25 cellular contexts compared by ENCODE assay signal in the genomic region with DNA sequence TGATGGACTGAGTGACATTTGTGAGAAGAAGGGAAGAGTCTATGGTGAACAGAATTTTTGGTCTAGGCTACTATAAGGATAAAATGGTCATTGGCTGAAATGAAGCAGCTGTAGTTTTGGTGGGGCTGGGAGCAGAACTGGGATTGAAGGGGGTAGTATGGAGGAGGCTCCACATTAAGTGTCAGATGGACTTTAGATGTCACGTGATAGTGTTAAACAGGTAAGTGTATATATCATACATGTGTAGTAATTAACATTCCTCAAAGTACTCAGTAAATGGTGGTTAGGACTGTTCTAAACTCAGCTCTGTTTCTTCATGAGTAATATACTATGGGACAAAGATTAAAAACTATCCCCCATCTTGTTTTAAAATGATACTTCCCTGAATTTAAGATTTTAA.
DNase-seq lines count a peak whose midpoint lies in the region; ATAC-seq, FAIRE-seq and TF ChIP-seq lines count a peak whose summit lies in the region.
"Had no signal": no experiment of that assay in that cellular context is flagged by ENCODE, and none has a peak within 500 bp of the region (broad histone marks: within the 10 kb centered on the region; RNA-seq: fewer than 3 reads in every experiment).

No MANE protein-coding gene starts in this region.

- no peak overlapping the region for H3K4me3 Mint-ChIP-seq in neural progenitor cell
- H3K4me3 Mint-ChIP-seq in activated T-helper 1 cell treated with anti-CD3 and anti-CD28 coated beads, Interleukin-12 subunit alpha, Interleukin-12 subunit beta, Interleukin-2, Interleukin-4 antibody, amounts not matched to agents 30 ng/mL and 10 ng/mL and 1 ng/mL, durations not matched to agents 14 hours and 24 hours and 36 hours: no peak overlapping the region
- H3K4me3 Mint-ChIP-seq: CD14-positive monocyte; CD4-positive, alpha-beta memory T cell; CD4-positive, CD25-positive, alpha-beta regulatory T cell; CD8-positive, alpha-beta memory T cell had no signal

- H3K27ac ChIP-seq in GM12878 (ENCODE audit: control insufficient read depth, insufficient read depth): no peak overlapping the region
- no peak overlapping the region for H3K27ac ChIP-seq in K562 (ENCODE audit: extremely low read depth, low read depth, low read length)
- H3K27ac ChIP-seq in neural progenitor cell: no peak overlapping the region
- H3K27ac ChIP-seq in gastrocnemius medialis: no peak overlapping the region
- H3K27ac ChIP-seq: BLaER1 had no signal

- no peaks in the 10 kb centered on the region for H3K9me3 Mint-ChIP-seq in neural progenitor cell
- peaks cover 3% of the 10 kb centered on the region for H3K9me3 Mint-ChIP-seq in activated T-helper 1 cell treated with anti-CD3 and anti-CD28 coated beads, Interleukin-12 subunit alpha, Interleukin-12 subunit beta, Interleukin-2, Interleukin-4 antibody, amounts not matched to agents 30 ng/mL and 10 ng/mL and 1 ng/mL, durations not matched to agents 14 hours and 24 hours and 36 hours

- H3K4me3 ChIP-seq in GM12878: no peak overlapping the region
- no peak overlapping the region for H3K4me3 ChIP-seq in K562
- no peak overlapping the region for H3K4me3 ChIP-seq in neural progenitor cell
- no peak overlapping the region for H3K4me3 ChIP-seq in gastrocnemius medialis
- H3K4me3 ChIP-seq: BLaER1 had no signal

- H4K20me1 ChIP-seq in GM12878 (ENCODE audit: control insufficient read depth, insufficient read depth) (no peaks in the 10 kb centered on the region), K562 (replicated peaks; ENCODE audit: control insufficient read depth, insufficient read depth, low read length) (no peaks in the 10 kb centered on the region), neural progenitor cell (ENCODE audit: low read depth) (no peaks in the 10 kb centered on the region)
- H4K20me1 ChIP-seq: BLaER1 had no signal

- ATAC-seq in GM12878 (no peak), K562 (no peak), gastrocnemius medialis (no peak)

- H2AFZ ChIP-seq in GM12878 (ENCODE audit: control insufficient read depth, low read depth, low read length) (no peak overlapping the region), K562 (ENCODE audit: low read depth, low read length) (no peak overlapping the region), neural progenitor cell (replicated peaks) (peak overlapping the region; percentile 22)

- CTCF ChIA-PET in GM12878 (lab: Yijun Ruan, JAX): no interaction called here
- CTCF ChIA-PET in K562 (lab: Yijun Ruan, JAX; ENCODE audit: low intra/inter-chr PET ratio): no interaction called here

- H3K9me3 ChIP-seq in GM12878 (replicated peaks; ENCODE audit: control insufficient read depth, insufficient read depth, low read length) (no peaks in the 10 kb centered on the region), K562 (replicated peaks; ENCODE audit: control insufficient read depth, insufficient read depth, low read depth, low read length) (no peaks in the 10 kb centered on the region), neural progenitor cell (ENCODE audit: low read depth) (no peaks in the 10 kb centered on the region), gastrocnemius medialis (no peaks in the 10 kb centered on the region)
- H3K9me3 ChIP-seq: BE2C, BLaER1 had no signal

- in situ Hi-C loops in GM12878 (cut with MboI): no loop called here
- in situ Hi-C loops in K562 (cut with MboI): no loop called here
- in situ Hi-C loops in gastrocnemius medialis (cut with MboI; ENCODE audit: low sequenced_read_pairs in 4 of 4): no loop called here

- TF ChIP-seq POLR2A in GM12878 (IDR thresholded peaks at IDR 0.05; ENCODE audit: low read depth, low read length) (no peak), K562 (conservative IDR thresholded peaks at IDR 0.05) (no peak), gastrocnemius medialis (IDR thresholded peaks at IDR 0.05) (no peak)

- no peak for DNase-seq in GM12878 (ENCODE audit: low read depth, low spot score)
- DNase-seq in K562 (ENCODE audit: extremely low read depth in 1 of 4, low spot score in 3 of 4): no peak
- DNase-seq in neural progenitor cell (ENCODE audit: low spot score): no peak
- DNase-seq in activated T-helper 1 cell treated with anti-CD3 and anti-CD28 coated beads, Interleukin-12 subunit alpha, Interleukin-12 subunit beta, Interleukin-2, Interleukin-4 antibody, amounts not matched to agents 30 ng/mL and 10 ng/mL and 1 ng/mL, durations not matched to agents 14 hours and 24 hours and 36 hours (ENCODE audit: low spot score): no peak
- no peak for DNase-seq in gastrocnemius medialis
- DNase-seq: 8988T; ACHN; BE2C; C1 segment of cervical spinal cord; CD4-positive, alpha-beta memory T cell; CD4-positive, CD25-positive, alpha-beta regulatory T cell; CD8-positive, alpha-beta memory T cell; COR-L47; DMS 273 treated with DMSO at 0.1 percent for 48 hours; DMS153; DMS53; DMS79; DND-41; EL; GDM1 had no signal

- RAD21 ChIA-PET in GM12878 (lab: Charles Lee; ENCODE audit: unreplicated experiment): no interaction called here

- WGBS in GM12878 (ENCODE audit: insufficient coverage, insufficient replicate concordance, low lambda C conversion rate, missing lambda C conversion rate): 53% methylated on average over 1 of the region's 1 CpG
- WGBS in K562 (ENCODE audit: insufficient coverage, low coverage, missing lambda C conversion rate): 0% methylated on average over 1 of the region's 1 CpG

- intact Hi-C loops in GM12878 (cut with micrococcal nuclease; ENCODE audit: unreplicated experiment) (no loop called here), K562 (cut with micrococcal nuclease) (no loop called here), gastrocnemius medialis (cut with DNase I; ENCODE audit: low total_unique reads) (no loop called here)
- intact Hi-C loops in activated T-helper 1 cell treated with anti-CD3 and anti-CD28 coated beads, Interleukin-12 subunit alpha, Interleukin-12 subunit beta, Interleukin-2, Interleukin-4 antibody, amounts not matched to agents 30 ng/mL and 10 ng/mL and 1 ng/mL, durations not matched to agents 14 hours and 24 hours and 36 hours (cut with micrococcal nuclease): no loop called here

- H3K27ac Mint-ChIP-seq in neural progenitor cell: no peak overlapping the region
- no peak overlapping the region for H3K27ac Mint-ChIP-seq in activated T-helper 1 cell treated with anti-CD3 and anti-CD28 coated beads, Interleukin-12 subunit alpha, Interleukin-12 subunit beta, Interleukin-2, Interleukin-4 antibody, amounts not matched to agents 30 ng/mL and 10 ng/mL and 1 ng/mL, durations not matched to agents 14 hours and 24 hours and 36 hours
- H3K27ac Mint-ChIP-seq: CD14-positive monocyte; CD4-positive, alpha-beta memory T cell; CD4-positive, CD25-positive, alpha-beta regulatory T cell; CD8-positive, alpha-beta memory T cell had no signal

- H3K4me1 ChIP-seq in GM12878 (ENCODE audit: control insufficient read depth, insufficient read depth, low read length) (no peaks in the 10 kb centered on the region), K562 (replicated peaks in 1 of 2; ENCODE audit: control insufficient read depth in 2 of 2, insufficient read depth in 2 of 2, low read length in 2 of 2) (no peaks in the 10 kb centered on the region), neural progenitor cell (no peaks in the 10 kb centered on the region), gastrocnemius medialis (no peaks in the 10 kb centered on the region)
- H3K4me1 ChIP-seq: BE2C, BLaER1 had no signal

- no peaks in the 10 kb centered on the region for H3K27me3 ChIP-seq in GM12878 (replicated peaks in 1 of 2; ENCODE audit: control insufficient read depth in 2 of 2, insufficient read depth in 2 of 2, low read length in 1 of 2)
- H3K27me3 ChIP-seq in K562 (ENCODE audit: control insufficient read depth in 2 of 2, insufficient read depth in 2 of 2, low read length in 2 of 2): no peaks in the 10 kb centered on the region
- H3K27me3 ChIP-seq in neural progenitor cell: no peaks in the 10 kb centered on the region
- H3K27me3 ChIP-seq in gastrocnemius medialis: no peaks in the 10 kb centered on the region
- H3K27me3 ChIP-seq: BE2C, BLaER1 had no signal

- POLR2A ChIA-PET in GM12878 (lab: Charles Lee) (no interaction called here), K562 (lab: Yijun Ruan, JAX) (no interaction called here)

- no peak for TF ChIP-seq CTCF in GM12878 (IDR thresholded peaks at IDR 0.05 in 2 of 3, conservative IDR thresholded peaks at IDR 0.05 in 1 of 3; ENCODE audit: control insufficient read depth in 2 of 3, extremely low read depth in 1 of 3, insufficient read depth in 1 of 3, low read depth in 3 of 3, low read length in 3 of 3)
- no peak for TF ChIP-seq CTCF in K562 (IDR thresholded peaks at IDR 0.05 in 2 of 3, conservative IDR thresholded peaks at IDR 0.05 in 1 of 3; ENCODE audit: insufficient read depth in 2 of 3, low read depth in 1 of 3, low read length in 3 of 3)
- TF ChIP-seq CTCF in neural progenitor cell (IDR thresholded peaks at IDR 0.05): no peak
- TF ChIP-seq CTCF in gastrocnemius medialis (IDR thresholded peaks at IDR 0.05 in 4 of 5, conservative IDR thresholded peaks at IDR 0.05 in 1 of 5): no peak

- H3K4me2 ChIP-seq in GM12878 (ENCODE audit: control insufficient read depth, insufficient read depth): no peak overlapping the region
- no peak overlapping the region for H3K4me2 ChIP-seq in K562 (ENCODE audit: insufficient read depth, low read length)
- no peak overlapping the region for H3K4me2 ChIP-seq in neural progenitor cell
- H3K4me2 ChIP-seq: BLaER1 had no signal

- SMC1A ChIA-PET in GM12878 (lab: Charles Lee; ENCODE audit: uncharacterized antibody, unreplicated experiment): no interaction called here

- TF ChIP-seq EP300 in GM12878 (IDR thresholded peaks at IDR 0.05; ENCODE audit: borderline replicate concordance in 1 of 2, control insufficient read depth in 1 of 2, low read depth in 2 of 2, low read length in 2 of 2) (no peak), K562 (IDR thresholded peaks at IDR 0.05; ENCODE audit: low read length) (no peak)

- no peaks in the 10 kb centered on the region for H3K27me3 Mint-ChIP-seq in neural progenitor cell (ENCODE audit: insufficient read depth, low read depth)
- H3K27me3 Mint-ChIP-seq in activated T-helper 1 cell treated with anti-CD3 and anti-CD28 coated beads, Interleukin-12 subunit alpha, Interleukin-12 subunit beta, Interleukin-2, Interleukin-4 antibody, amounts not matched to agents 30 ng/mL and 10 ng/mL and 1 ng/mL, durations not matched to agents 14 hours and 24 hours and 36 hours (ENCODE audit: insufficient read depth): no peaks in the 10 kb centered on the region
- H3K27me3 Mint-ChIP-seq: CD4-positive, alpha-beta memory T cell; CD4-positive, CD25-positive, alpha-beta regulatory T cell; CD8-positive, alpha-beta memory T cell had no signal

- no peaks in the 10 kb centered on the region for H3K4me1 Mint-ChIP-seq in neural progenitor cell
- H3K4me1 Mint-ChIP-seq in activated T-helper 1 cell treated with anti-CD3 and anti-CD28 coated beads, Interleukin-12 subunit alpha, Interleukin-12 subunit beta, Interleukin-2, Interleukin-4 antibody, amounts not matched to agents 30 ng/mL and 10 ng/mL and 1 ng/mL, durations not matched to agents 14 hours and 24 hours and 36 hours (ENCODE audit: low read depth): no peaks in the 10 kb centered on the region
- H3K4me1 Mint-ChIP-seq: CD14-positive monocyte; CD4-positive, alpha-beta memory T cell; CD4-positive, CD25-positive, alpha-beta regulatory T cell; CD8-positive, alpha-beta memory T cell had no signal

- H3K9me1 ChIP-seq in K562 (ENCODE audit: control insufficient read depth, insufficient read depth, low read length): no peaks in the 10 kb centered on the region

- no peaks in the 10 kb centered on the region for H3K36me3 Mint-ChIP-seq in neural progenitor cell
- H3K36me3 Mint-ChIP-seq in activated T-helper 1 cell treated with anti-CD3 and anti-CD28 coated beads, Interleukin-12 subunit alpha, Interleukin-12 subunit beta, Interleukin-2, Interleukin-4 antibody, amounts not matched to agents 30 ng/mL and 10 ng/mL and 1 ng/mL, durations not matched to agents 14 hours and 24 hours and 36 hours (ENCODE audit: low read depth): no peaks in the 10 kb centered on the region
- H3K36me3 Mint-ChIP-seq: CD14-positive monocyte; CD4-positive, alpha-beta memory T cell; CD4-positive, CD25-positive, alpha-beta regulatory T cell; CD8-positive, alpha-beta memory T cell had no signal

- no peaks in the 10 kb centered on the region for H3K36me3 ChIP-seq in GM12878 (ENCODE audit: control insufficient read depth in 2 of 2, insufficient read depth in 2 of 2, low read length in 1 of 2)
- no peaks in the 10 kb centered on the region for H3K36me3 ChIP-seq in K562 (ENCODE audit: control insufficient read depth, insufficient read depth, low read length)
- no peaks in the 10 kb centered on the region for H3K36me3 ChIP-seq in neural progenitor cell
- no peaks in the 10 kb centered on the region for H3K36me3 ChIP-seq in gastrocnemius medialis
- H3K36me3 ChIP-seq: BE2C, BLaER1 had no signal

- H3K79me2 ChIP-seq in GM12878 (ENCODE audit: control insufficient read depth, insufficient read depth, low read length) (no peaks in the 10 kb centered on the region), K562 (ENCODE audit: control insufficient read depth, insufficient read depth, low read length) (no peaks in the 10 kb centered on the region), neural progenitor cell (ENCODE audit: low read depth) (no peaks in the 10 kb centered on the region)

- no peak for FAIRE-seq in GM12878 (lab: Jason Lieb, UNC)
- no peak for FAIRE-seq in K562 (lab: Jason Lieb, UNC)
- FAIRE-seq: A204.1, GM12891, GM19239 had no signal

- BruUV-seq in GM12878 (replicated peaks; lab: Mats Ljungman, UMichigan): no TSS peak
- BruUV-seq in K562 (replicated peaks; lab: Mats Ljungman, UMichigan): no TSS peak

- no peak for TF ChIP-seq RAD21 in GM12878 (IDR thresholded peaks at IDR 0.05; ENCODE audit: insufficient read depth, low read depth, low read length)
- no peak for TF ChIP-seq RAD21 in K562 (CRISPR knock-in tag; conservative IDR thresholded peaks at IDR 0.05 in 1 of 2, IDR thresholded peaks at IDR 0.05 in 1 of 2)

- no peak overlapping the region for H3K9ac ChIP-seq in GM12878 (ENCODE audit: control insufficient read depth, insufficient read depth, low read length)
- no peak overlapping the region for H3K9ac ChIP-seq in K562 (ENCODE audit: insufficient read depth in 1 of 2, low read depth in 2 of 2, low read length in 2 of 2)
- H3K9ac ChIP-seq in neural progenitor cell: no peak overlapping the region
- H3K9ac ChIP-seq: BLaER1 had no signal

- no peaks in the 10 kb centered on the region for H3F3A ChIP-seq in neural progenitor cell (ENCODE audit: low read depth)
